1 cellular context compared by ENCODE assay signal in the genomic region with DNA sequence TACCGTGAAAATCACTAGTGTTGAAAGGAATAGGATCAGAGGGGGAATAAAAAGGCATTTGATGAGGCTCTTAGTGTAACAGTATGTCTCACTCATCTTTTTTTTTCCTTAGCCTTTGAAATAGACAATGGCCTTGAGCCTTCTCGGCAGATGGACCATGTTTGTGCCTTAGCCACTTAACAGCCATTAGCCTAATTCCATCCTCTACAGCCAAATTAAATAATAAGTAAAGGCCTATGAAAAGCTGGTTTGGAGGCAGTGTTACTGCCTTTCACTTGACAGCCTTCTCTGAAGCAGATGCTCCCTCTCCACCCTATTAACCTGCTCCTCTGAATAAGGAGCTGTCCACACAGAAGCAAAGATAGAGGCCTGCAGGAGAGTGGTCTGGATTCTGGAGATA.
TF ChIP-seq lines count a peak whose summit lies in the region.

No MANE protein-coding gene starts in this region.

TF ChIP-seq in GM23338, 12 proteins besides CTCF, POLR2A, EP300 and RAD21 (continued from another document):
- TF ChIP-seq, protein P1, sequence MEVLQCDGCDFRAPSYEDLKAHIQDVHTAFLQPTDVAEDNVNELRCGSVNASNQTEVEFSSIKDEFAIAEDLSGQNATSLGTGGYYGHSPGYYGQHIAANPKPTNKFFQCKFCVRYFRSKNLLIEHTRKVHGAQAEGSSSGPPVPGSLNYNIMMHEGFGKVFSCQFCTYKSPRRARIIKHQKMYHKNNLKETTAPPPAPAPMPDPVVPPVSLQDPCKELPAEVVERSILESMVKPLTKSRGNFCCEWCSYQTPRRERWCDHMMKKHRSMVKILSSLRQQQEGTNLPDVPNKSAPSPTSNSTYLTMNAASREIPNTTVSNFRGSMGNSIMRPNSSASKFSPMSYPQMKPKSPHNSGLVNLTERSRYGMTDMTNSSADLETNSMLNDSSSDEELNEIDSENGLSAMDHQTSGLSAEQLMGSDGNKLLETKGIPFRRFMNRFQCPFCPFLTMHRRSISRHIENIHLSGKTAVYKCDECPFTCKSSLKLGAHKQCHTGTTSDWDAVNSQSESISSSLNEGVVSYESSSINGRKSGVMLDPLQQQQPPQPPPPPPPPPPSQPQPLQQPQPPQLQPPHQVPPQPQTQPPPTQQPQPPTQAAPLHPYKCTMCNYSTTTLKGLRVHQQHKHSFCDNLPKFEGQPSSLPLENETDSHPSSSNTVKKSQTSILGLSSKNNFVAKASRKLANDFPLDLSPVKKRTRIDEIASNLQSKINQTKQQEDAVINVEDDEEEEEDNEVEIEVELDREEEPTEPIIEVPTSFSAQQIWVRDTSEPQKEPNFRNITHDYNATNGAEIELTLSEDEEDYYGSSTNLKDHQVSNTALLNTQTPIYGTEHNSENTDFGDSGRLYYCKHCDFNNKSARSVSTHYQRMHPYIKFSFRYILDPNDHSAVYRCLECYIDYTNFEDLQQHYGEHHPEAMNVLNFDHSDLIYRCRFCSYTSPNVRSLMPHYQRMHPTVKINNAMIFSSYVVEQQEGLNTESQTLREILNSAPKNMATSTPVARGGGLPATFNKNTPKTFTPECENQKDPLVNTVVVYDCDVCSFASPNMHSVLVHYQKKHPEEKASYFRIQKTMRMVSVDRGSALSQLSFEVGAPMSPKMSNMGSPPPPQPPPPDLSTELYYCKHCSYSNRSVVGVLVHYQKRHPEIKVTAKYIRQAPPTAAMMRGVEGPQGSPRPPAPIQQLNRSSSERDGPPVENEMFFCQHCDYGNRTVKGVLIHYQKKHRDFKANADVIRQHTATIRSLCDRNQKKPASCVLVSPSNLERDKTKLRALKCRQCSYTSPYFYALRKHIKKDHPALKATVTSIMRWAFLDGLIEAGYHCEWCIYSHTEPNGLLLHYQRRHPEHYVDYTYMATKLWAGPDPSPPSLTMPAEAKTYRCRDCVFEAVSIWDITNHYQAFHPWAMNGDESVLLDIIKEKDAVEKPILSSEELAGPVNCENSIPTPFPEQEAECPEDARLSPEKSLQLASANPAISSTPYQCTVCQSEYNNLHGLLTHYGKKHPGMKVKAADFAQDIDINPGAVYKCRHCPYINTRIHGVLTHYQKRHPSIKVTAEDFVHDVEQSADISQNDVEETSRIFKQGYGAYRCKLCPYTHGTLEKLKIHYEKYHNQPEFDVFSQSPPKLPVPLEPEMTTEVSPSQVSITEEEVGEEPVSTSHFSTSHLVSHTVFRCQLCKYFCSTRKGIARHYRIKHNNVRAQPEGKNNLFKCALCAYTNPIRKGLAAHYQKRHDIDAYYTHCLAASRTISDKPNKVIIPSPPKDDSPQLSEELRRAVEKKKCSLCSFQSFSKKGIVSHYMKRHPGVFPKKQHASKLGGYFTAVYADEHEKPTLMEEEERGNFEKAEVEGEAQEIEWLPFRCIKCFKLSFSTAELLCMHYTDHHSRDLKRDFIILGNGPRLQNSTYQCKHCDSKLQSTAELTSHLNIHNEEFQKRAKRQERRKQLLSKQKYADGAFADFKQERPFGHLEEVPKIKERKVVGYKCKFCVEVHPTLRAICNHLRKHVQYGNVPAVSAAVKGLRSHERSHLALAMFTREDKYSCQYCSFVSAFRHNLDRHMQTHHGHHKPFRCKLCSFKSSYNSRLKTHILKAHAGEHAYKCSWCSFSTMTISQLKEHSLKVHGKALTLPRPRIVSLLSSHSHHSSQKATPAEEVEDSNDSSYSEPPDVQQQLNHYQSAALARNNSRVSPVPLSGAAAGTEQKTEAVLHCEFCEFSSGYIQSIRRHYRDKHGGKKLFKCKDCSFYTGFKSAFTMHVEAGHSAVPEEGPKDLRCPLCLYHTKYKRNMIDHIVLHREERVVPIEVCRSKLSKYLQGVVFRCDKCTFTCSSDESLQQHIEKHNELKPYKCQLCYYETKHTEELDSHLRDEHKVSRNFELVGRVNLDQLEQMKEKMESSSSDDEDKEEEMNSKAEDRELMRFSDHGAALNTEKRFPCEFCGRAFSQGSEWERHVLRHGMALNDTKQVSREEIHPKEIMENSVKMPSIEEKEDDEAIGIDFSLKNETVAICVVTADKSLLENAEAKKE (CRISPR knock-in tag; IDR thresholded peaks at IDR 0.05) = no peak
